Comparison of ENCODE assay signal across 2 cellular contexts in the genomic region with DNA sequence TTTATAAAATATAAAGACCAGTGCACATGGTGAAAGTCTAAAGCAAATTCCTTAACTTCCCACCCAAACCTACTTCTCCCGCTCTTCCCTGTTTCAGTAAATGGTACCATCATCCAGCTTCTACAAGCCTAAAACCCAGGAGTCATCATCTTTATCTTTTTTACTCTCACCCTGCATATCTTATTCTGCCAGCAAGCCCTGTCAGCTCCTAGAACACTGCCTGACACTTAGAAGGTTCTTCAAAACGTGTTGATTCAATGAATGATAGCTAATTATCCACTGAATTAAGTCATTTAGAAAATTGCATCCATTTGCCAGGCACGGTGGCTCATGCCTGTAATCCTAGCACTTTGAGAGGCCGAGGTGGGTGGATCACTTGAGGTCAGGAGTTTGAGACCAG.
TF ChIP-seq lines count a peak whose summit lies in the region.

No MANE protein-coding gene starts in this region.

TF ChIP-seq in GM23338, 12 proteins besides CTCF, POLR2A, EP300 and RAD21 (continued from another document):
- TF ChIP-seq, protein P1, sequence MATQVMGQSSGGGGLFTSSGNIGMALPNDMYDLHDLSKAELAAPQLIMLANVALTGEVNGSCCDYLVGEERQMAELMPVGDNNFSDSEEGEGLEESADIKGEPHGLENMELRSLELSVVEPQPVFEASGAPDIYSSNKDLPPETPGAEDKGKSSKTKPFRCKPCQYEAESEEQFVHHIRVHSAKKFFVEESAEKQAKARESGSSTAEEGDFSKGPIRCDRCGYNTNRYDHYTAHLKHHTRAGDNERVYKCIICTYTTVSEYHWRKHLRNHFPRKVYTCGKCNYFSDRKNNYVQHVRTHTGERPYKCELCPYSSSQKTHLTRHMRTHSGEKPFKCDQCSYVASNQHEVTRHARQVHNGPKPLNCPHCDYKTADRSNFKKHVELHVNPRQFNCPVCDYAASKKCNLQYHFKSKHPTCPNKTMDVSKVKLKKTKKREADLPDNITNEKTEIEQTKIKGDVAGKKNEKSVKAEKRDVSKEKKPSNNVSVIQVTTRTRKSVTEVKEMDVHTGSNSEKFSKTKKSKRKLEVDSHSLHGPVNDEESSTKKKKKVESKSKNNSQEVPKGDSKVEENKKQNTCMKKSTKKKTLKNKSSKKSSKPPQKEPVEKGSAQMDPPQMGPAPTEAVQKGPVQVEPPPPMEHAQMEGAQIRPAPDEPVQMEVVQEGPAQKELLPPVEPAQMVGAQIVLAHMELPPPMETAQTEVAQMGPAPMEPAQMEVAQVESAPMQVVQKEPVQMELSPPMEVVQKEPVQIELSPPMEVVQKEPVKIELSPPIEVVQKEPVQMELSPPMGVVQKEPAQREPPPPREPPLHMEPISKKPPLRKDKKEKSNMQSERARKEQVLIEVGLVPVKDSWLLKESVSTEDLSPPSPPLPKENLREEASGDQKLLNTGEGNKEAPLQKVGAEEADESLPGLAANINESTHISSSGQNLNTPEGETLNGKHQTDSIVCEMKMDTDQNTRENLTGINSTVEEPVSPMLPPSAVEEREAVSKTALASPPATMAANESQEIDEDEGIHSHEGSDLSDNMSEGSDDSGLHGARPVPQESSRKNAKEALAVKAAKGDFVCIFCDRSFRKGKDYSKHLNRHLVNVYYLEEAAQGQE (IDR thresholded peaks at IDR 0.05; ENCODE audit: unreplicated experiment): no peak
- TF ChIP-seq EZH2phosphoT487 (IDR thresholded peaks at IDR 0.05; ENCODE audit: unreplicated experiment) (no peak), STAT1 (IDR thresholded peaks at IDR 0.05; ENCODE audit: unreplicated experiment) (no peak), POLR2AphosphoS5 (IDR thresholded peaks at IDR 0.05; ENCODE audit: low read depth) (no peak)
- TF ChIP-seq, protein P2, sequence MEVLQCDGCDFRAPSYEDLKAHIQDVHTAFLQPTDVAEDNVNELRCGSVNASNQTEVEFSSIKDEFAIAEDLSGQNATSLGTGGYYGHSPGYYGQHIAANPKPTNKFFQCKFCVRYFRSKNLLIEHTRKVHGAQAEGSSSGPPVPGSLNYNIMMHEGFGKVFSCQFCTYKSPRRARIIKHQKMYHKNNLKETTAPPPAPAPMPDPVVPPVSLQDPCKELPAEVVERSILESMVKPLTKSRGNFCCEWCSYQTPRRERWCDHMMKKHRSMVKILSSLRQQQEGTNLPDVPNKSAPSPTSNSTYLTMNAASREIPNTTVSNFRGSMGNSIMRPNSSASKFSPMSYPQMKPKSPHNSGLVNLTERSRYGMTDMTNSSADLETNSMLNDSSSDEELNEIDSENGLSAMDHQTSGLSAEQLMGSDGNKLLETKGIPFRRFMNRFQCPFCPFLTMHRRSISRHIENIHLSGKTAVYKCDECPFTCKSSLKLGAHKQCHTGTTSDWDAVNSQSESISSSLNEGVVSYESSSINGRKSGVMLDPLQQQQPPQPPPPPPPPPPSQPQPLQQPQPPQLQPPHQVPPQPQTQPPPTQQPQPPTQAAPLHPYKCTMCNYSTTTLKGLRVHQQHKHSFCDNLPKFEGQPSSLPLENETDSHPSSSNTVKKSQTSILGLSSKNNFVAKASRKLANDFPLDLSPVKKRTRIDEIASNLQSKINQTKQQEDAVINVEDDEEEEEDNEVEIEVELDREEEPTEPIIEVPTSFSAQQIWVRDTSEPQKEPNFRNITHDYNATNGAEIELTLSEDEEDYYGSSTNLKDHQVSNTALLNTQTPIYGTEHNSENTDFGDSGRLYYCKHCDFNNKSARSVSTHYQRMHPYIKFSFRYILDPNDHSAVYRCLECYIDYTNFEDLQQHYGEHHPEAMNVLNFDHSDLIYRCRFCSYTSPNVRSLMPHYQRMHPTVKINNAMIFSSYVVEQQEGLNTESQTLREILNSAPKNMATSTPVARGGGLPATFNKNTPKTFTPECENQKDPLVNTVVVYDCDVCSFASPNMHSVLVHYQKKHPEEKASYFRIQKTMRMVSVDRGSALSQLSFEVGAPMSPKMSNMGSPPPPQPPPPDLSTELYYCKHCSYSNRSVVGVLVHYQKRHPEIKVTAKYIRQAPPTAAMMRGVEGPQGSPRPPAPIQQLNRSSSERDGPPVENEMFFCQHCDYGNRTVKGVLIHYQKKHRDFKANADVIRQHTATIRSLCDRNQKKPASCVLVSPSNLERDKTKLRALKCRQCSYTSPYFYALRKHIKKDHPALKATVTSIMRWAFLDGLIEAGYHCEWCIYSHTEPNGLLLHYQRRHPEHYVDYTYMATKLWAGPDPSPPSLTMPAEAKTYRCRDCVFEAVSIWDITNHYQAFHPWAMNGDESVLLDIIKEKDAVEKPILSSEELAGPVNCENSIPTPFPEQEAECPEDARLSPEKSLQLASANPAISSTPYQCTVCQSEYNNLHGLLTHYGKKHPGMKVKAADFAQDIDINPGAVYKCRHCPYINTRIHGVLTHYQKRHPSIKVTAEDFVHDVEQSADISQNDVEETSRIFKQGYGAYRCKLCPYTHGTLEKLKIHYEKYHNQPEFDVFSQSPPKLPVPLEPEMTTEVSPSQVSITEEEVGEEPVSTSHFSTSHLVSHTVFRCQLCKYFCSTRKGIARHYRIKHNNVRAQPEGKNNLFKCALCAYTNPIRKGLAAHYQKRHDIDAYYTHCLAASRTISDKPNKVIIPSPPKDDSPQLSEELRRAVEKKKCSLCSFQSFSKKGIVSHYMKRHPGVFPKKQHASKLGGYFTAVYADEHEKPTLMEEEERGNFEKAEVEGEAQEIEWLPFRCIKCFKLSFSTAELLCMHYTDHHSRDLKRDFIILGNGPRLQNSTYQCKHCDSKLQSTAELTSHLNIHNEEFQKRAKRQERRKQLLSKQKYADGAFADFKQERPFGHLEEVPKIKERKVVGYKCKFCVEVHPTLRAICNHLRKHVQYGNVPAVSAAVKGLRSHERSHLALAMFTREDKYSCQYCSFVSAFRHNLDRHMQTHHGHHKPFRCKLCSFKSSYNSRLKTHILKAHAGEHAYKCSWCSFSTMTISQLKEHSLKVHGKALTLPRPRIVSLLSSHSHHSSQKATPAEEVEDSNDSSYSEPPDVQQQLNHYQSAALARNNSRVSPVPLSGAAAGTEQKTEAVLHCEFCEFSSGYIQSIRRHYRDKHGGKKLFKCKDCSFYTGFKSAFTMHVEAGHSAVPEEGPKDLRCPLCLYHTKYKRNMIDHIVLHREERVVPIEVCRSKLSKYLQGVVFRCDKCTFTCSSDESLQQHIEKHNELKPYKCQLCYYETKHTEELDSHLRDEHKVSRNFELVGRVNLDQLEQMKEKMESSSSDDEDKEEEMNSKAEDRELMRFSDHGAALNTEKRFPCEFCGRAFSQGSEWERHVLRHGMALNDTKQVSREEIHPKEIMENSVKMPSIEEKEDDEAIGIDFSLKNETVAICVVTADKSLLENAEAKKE (CRISPR knock-in tag; IDR thresholded peaks at IDR 0.05): no peak

TF ChIP-seq in K562, 482 proteins besides CTCF, POLR2A, EP300 and RAD21 (continued from another document):
- TF ChIP-seq TCF3 (CRISPR knock-in tag; IDR thresholded peaks at IDR 0.05) (peak; percentile 45; the same call in 1 of the 2 replicates), ZNF316 (IDR thresholded peaks at IDR 0.05) (0 out of 2 replicates have a peak, but pooled peaks have one; percentile 24), NCOR1 (IDR thresholded peaks at IDR 0.05) (0 out of 2 replicates have a peak, but pooled peaks have one; percentile 13)
- TF ChIP-seq, protein P3, sequence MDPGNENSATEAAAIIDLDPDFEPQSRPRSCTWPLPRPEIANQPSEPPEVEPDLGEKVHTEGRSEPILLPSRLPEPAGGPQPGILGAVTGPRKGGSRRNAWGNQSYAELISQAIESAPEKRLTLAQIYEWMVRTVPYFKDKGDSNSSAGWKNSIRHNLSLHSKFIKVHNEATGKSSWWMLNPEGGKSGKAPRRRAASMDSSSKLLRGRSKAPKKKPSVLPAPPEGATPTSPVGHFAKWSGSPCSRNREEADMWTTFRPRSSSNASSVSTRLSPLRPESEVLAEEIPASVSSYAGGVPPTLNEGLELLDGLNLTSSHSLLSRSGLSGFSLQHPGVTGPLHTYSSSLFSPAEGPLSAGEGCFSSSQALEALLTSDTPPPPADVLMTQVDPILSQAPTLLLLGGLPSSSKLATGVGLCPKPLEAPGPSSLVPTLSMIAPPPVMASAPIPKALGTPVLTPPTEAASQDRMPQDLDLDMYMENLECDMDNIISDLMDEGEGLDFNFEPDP (CRISPR knock-in tag; IDR thresholded peaks at IDR 0.05): no peak
